ENCODE assay signal across 17 cellular contexts in the genomic region with DNA sequence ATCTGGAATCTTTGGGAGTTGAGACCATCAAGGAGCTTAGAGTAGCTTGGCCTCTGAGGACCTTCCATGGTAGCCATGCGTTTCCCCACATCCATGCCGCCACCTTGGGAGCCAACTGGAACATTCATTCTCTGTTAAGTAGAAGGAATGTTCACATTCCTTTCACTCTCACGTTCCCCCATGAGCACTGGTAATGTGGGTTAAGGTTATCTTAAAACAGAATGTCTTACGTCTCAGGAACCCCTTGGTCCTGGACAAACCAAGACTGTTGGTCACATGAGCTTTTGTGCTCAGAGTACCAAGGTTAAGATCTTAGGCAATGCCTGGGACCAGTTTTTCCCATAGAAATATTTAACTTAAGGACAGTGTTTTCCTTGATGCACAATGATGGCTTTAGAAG.
"Had no signal": no experiment of that assay in that cellular context is flagged by ENCODE, and none has a peak within 500 bp of the region (broad histone marks: within the 10 kb centered on the region; RNA-seq: fewer than 3 reads in every experiment).

No MANE protein-coding gene starts in this region.

- H3K36me3 ChIP-seq: lower lobe of right lung, sigmoid colon, thoracic aorta, vagina had no signal

- H3K27me3 ChIP-seq: body of pancreas, gastroesophageal sphincter, sigmoid colon, vagina had no signal

- H3K4me3 ChIP-seq: body of pancreas, gastroesophageal sphincter, lower lobe of right lung, sigmoid colon, thoracic aorta, vagina had no signal

- H3K9me3 ChIP-seq: body of pancreas, gastroesophageal sphincter, sigmoid colon, thoracic aorta, vagina had no signal

- DNase-seq: activated T-cell treated with anti-CD3 and anti-CD28 coated beads, Interleukin-2, amount 50 U/mL, for 1 hour; amygdala; body of pancreas; caudate nucleus; effector memory CD4-positive, alpha-beta T cell; head of caudate nucleus; islet precursor cell; lower lobe of right lung; natural killer cell; retina; sigmoid colon; stimulated activated CD4-positive, alpha-beta T cell treated with anti-CD3 and anti-CD28 coated beads, Interleukin-2, amount 100 ng/mL, for 48 hours; stimulated activated CD8-positive, alpha-beta memory T cell treated with anti-CD3 and anti-CD28 coated beads, Interleukin-4, amount 100 ng/mL, for 48 hours; T-helper 1 cell had no signal

- H3K4me1 ChIP-seq: body of pancreas, gastroesophageal sphincter, lower lobe of right lung, sigmoid colon, vagina had no signal

- H3K27ac ChIP-seq: body of pancreas, gastroesophageal sphincter, lower lobe of right lung, sigmoid colon, thoracic aorta, vagina had no signal
